ENCODE assay signal across 14 cellular contexts in the genomic region with DNA sequence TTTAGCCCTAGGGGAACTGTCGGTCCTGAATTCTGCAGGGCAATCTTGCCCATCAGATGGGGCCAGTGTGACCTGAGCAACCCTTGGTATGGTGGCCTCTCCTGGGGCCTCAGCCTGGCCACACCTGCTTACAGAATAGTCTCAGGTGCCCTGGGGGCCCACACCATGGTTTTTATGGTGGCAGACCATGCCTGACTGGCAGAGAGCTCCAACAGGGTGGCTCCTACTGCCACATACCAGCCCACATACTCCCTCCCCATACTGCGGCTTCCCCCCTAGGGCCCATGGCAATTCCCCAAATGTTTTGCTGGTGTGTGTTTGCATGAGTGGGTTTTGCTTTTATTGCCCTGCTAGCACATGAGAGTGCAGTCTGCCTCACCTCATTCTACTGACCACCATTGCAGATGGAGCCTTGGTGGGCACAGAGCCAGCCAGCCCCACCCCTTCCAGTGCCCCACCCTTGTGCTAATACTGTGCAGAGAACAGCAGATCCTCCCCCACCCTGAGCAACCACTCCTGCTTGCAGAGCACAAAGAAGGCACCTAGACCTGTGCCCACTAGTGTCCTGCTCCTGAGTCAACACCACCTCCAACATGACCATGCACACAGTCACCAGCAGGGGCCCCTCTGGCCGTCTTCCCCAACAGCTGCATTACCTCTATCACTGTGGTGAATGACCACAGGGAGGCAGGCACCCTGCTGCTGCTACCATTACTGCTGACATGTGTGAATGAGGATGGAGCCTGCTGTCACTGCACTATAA.
DNase-seq lines count a peak whose midpoint lies in the region; ATAC-seq and TF ChIP-seq lines count a peak whose summit lies in the region.
"Had no signal": no experiment of that assay in that cellular context is flagged by ENCODE, and none has a peak within 500 bp of the region (broad histone marks: within the 10 kb centered on the region; RNA-seq: fewer than 3 reads in every experiment).

No MANE protein-coding gene starts in this region.

- H2BK20ac ChIP-seq in H9 (ENCODE audit: low read depth, low read length, poor library complexity, severe bottlenecking): no peak overlapping the region

- no peak overlapping the region for H3K4me2 ChIP-seq in H9 (ENCODE audit: insufficient read depth, insufficient read length, low read length)

- H3K27ac ChIP-seq in 22Rv1 (no peak overlapping the region), H9 (ENCODE audit: insufficient read length, low read depth, low read length) (no peak overlapping the region)
- H3K27ac ChIP-seq: esophagus squamous epithelium, tibial artery had no signal

- H3K4me1 Mint-ChIP-seq in H9: peaks cover 4 to 5% of the 10 kb centered on the region in 2 experiments; a peak in 3 of 4 replicates
- H3K4me1 Mint-ChIP-seq: activated naive CD4-positive, alpha-beta T cell treated with anti-CD3 and anti-CD28 coated beads, Interleukin-2, amount 10 ng/mL, durations not matched to agents 7 days and 5 days; central memory CD8-positive, alpha-beta T cell; memory B cell had no signal

- no peak overlapping the region for H3K9ac ChIP-seq in H9 (ENCODE audit: extremely low read depth, insufficient read length, low read length)

- no peak overlapping the region for H3K4me3 Mint-ChIP-seq in H9
- H3K4me3 Mint-ChIP-seq: activated naive CD4-positive, alpha-beta T cell treated with anti-CD3 and anti-CD28 coated beads, Interleukin-2, amount 10 ng/mL, durations not matched to agents 7 days and 5 days; central memory CD8-positive, alpha-beta T cell; memory B cell had no signal

- TF ChIP-seq CTCF in 22Rv1 (IDR thresholded peaks at IDR 0.05): peak; percentile 23
- peak; percentile 58; the same call in 2 of the 3 replicates for TF ChIP-seq CTCF in H9 (conservative IDR thresholded peaks at IDR 0.05)
- TF ChIP-seq CTCF in omental fat pad (IDR thresholded peaks at IDR 0.05): no peak

- H3K18ac ChIP-seq in H9 (ENCODE audit: insufficient read length, low read depth, low read length): no peak overlapping the region

- H3K56ac ChIP-seq in H9 (ENCODE audit: insufficient read length, low read depth, low read length): no peak overlapping the region

- WGBS in H9 (ENCODE audit: extremely low coverage, insufficient read length, low lambda C conversion rate): no CpG with 5 or more reads among the region's 3 CpGs

- no peak overlapping the region for H3K23ac ChIP-seq in H9 (ENCODE audit: insufficient read length, low read depth, low read length)

- H4K91ac ChIP-seq in H9 (ENCODE audit: insufficient read length, low read depth, low read length): no peak overlapping the region

- no peaks in the 10 kb centered on the region for H4K20me1 ChIP-seq in H9 (ENCODE audit: control insufficient read depth, insufficient read depth, insufficient read length)

- H2BK12ac ChIP-seq in H9 (ENCODE audit: insufficient read length, low read depth, low read length): no peak overlapping the region

- H3K27me3 Mint-ChIP-seq in H9 (ENCODE audit: low read depth): no peaks in the 10 kb centered on the region
- H3K27me3 Mint-ChIP-seq: activated naive CD4-positive, alpha-beta T cell treated with anti-CD3 and anti-CD28 coated beads, Interleukin-2, amount 10 ng/mL, durations not matched to agents 7 days and 5 days; central memory CD8-positive, alpha-beta T cell; memory B cell had no signal

- H3K14ac ChIP-seq in H9 (ENCODE audit: insufficient read depth, low read length): no peak overlapping the region

- H2BK5ac ChIP-seq in H9 (ENCODE audit: insufficient read length, low read length): no peak overlapping the region

- no peaks in the 10 kb centered on the region; a peak in 1 of 7 replicates for H3K36me3 Mint-ChIP-seq in H9 (ENCODE audit: insufficient read depth in 1 of 3, low read depth in 3 of 3)

- no peaks in the 10 kb centered on the region for H3K9me3 ChIP-seq in H9 (ENCODE audit: control insufficient read depth, low read depth, low read length)

- DNase-seq in H9 (peak; percentile 74), T1000 (lab: John Stamatoyannopoulos, UW) (peak; percentile 9), iPS-NIHi11 (ENCODE audit: low spot score) (peak; percentile 34), RKO (ENCODE audit: low spot score) (no peak), omental fat pad (ENCODE audit: low spot score) (no peak)
- DNase-seq in stimulated activated CD4-positive, alpha-beta T cell treated with anti-CD3 and anti-CD28 coated beads, Interleukin-2, amount 100 ng/mL, for 24 hours: no peak
- DNase-seq: activated naive CD4-positive, alpha-beta T cell treated with anti-CD3 and anti-CD28 coated beads, Interleukin-2, amount 10 ng/mL, durations not matched to agents 7 days and 5 days; esophagus squamous epithelium; stimulated activated CD4-positive, alpha-beta T cell treated with anti-CD3 and anti-CD28 coated beads, Interleukin-15, amount 100 ng/mL, for 24 hours had no signal

- no peaks in the 10 kb centered on the region for H3K79me2 ChIP-seq in H9 (ENCODE audit: insufficient read depth, low read length)

- H3K4ac ChIP-seq in H9 (ENCODE audit: low read depth, low read length): no peak overlapping the region

- H2AFZ ChIP-seq in H9 (ENCODE audit: low read length): no peak overlapping the region

- H3T11ph ChIP-seq in H9 (ENCODE audit: low read length): no peak overlapping the region

- no peaks in the 10 kb centered on the region for H3K4me1 ChIP-seq in H9 (ENCODE audit: insufficient read depth, low read length)
- H3K4me1 ChIP-seq: esophagus squamous epithelium had no signal

- peak overlapping the region in 1 of 3 experiments; percentile 63; a peak in 2 of 7 replicates for H3K27ac Mint-ChIP-seq in H9
- H3K27ac Mint-ChIP-seq: activated naive CD4-positive, alpha-beta T cell treated with anti-CD3 and anti-CD28 coated beads, Interleukin-2, amount 10 ng/mL, durations not matched to agents 7 days and 5 days; memory B cell had no signal

- H4K8ac ChIP-seq in H9 (replicated peaks; ENCODE audit: insufficient read length, low read depth, low read length): no peak overlapping the region

- ATAC-seq in HG03342 (IDR thresholded peaks at IDR 0.05; ENCODE audit: unreplicated experiment) (no peak), omental fat pad (ENCODE audit: low FRiP score) (no peak)

- no peak overlapping the region for H2BK120ac ChIP-seq in H9 (ENCODE audit: low read depth, low read length, poor library complexity, severe bottlenecking)

- peaks cover 0 to 3% of the 10 kb centered on the region in 2 experiments; a peak in 2 of 5 replicates for H3K9me3 Mint-ChIP-seq in H9

- H3K27me3 ChIP-seq in H9 (ENCODE audit: insufficient read depth, low read length): no peaks in the 10 kb centered on the region
- H3K27me3 ChIP-seq: esophagus squamous epithelium, tibial artery had no signal

- no peaks in the 10 kb centered on the region for H3K79me1 ChIP-seq in H9 (ENCODE audit: insufficient read depth, low read depth, low read length, poor library complexity, severe bottlenecking)

- no peak overlapping the region for H4K5ac ChIP-seq in H9 (ENCODE audit: insufficient read length, low read depth, low read length)

- H2BK15ac ChIP-seq in H9 (ENCODE audit: low read depth, low read length): no peak overlapping the region

- H3K23me2 ChIP-seq in H9 (ENCODE audit: insufficient read length, low read depth, low read length, poor library complexity, severe bottlenecking): no peaks in the 10 kb centered on the region

- H2AK5ac ChIP-seq in H9 (ENCODE audit: insufficient read length, low read length): no peak overlapping the region

Comparison
In these comparisons a context has a peak if more than half of its experiments do, and no peak if none do; other contexts are left out.
1. CTCF ChIP-seq: peak in 22Rv1 (single experiment) and H9 (single experiment); none in omental fat pad (0 of 3).
2. DNase-seq: peak in H9 (single experiment), T1000 (single experiment) and iPS-NIHi11 (single experiment); none in RKO (single experiment), stimulated activated CD4-positive, alpha-beta T cell treated with anti-CD3 and anti-CD28 coated beads, Interleukin-2, amount 100 ng/mL, for 24 hours (0 of 2) and omental fat pad (single experiment).